Comparison of ENCODE assay signal across 8 cellular contexts in genomic region chr9:130680836-130681768, GRCh38. TPM values are rescaled to one million over a fixed set of nuclear protein-coding genes. Genes with fewer than 3 reads are reported as not detected.
DNase-seq lines count a peak whose midpoint lies in the region; ATAC-seq, FAIRE-seq and TF ChIP-seq lines count a peak whose summit lies in the region.

No MANE protein-coding gene starts in this region.

- H3K9ac ChIP-seq in K562 (ENCODE audit: insufficient read depth in 1 of 2, low read depth in 2 of 2, low read length in 2 of 2) = peak overlapping the region; percentile 78 to 95
- no peak overlapping the region for H3K9ac ChIP-seq in iPS-18a (ENCODE audit: low read length)
- H3K9ac ChIP-seq in skeletal muscle satellite cell (ENCODE audit: low read depth, low read length) = peak overlapping the region; percentile 38

- no peaks in the 10 kb centered on the region for H3K9me1 ChIP-seq in K562 (ENCODE audit: control insufficient read depth, insufficient read depth, low read length)

- peak overlapping the region; percentile 81 for H3K4me2 ChIP-seq in K562 (ENCODE audit: insufficient read depth, low read length)
- peak overlapping the region; percentile 97 for H3K4me2 ChIP-seq in skeletal muscle satellite cell (ENCODE audit: low read length)

- peaks cover 8 to 19% of the 10 kb centered on the region in 2 experiments; a peak in 4 of 5 replicates for H3K4me1 ChIP-seq in K562 (replicated peaks in 1 of 2; ENCODE audit: control insufficient read depth in 2 of 2, insufficient read depth in 2 of 2, low read length in 2 of 2)
- H3K4me1 ChIP-seq in iPS-18a (ENCODE audit: control insufficient read depth, low read depth, low read length) = peaks cover 3% of the 10 kb centered on the region
- peaks cover 13% of the 10 kb centered on the region for H3K4me1 ChIP-seq in skeletal muscle satellite cell (ENCODE audit: control insufficient read depth, insufficient read depth, low read length)

- H2AFZ ChIP-seq in K562 (ENCODE audit: low read depth, low read length) = peak overlapping the region; percentile 100

- TF ChIP-seq RAD21 in K562 (CRISPR knock-in tag; conservative IDR thresholded peaks at IDR 0.05 in 1 of 2, IDR thresholded peaks at IDR 0.05 in 1 of 2) = no peak

- H4K20me1 ChIP-seq in K562 (replicated peaks; ENCODE audit: control insufficient read depth, insufficient read depth, low read length) = no peaks in the 10 kb centered on the region

- BruUV-seq in K562 (replicated peaks; lab: Mats Ljungman, UMichigan) = no TSS peak

- H3K27ac ChIP-seq in K562 (ENCODE audit: extremely low read depth, low read depth, low read length) (peak overlapping the region; percentile 60; the same call in 2 of the 3 replicates), iPS-18a (ENCODE audit: low read length) (no peak overlapping the region)

- intact Hi-C loops in K562 (cut with micrococcal nuclease) = loop anchor here (5.0 kb wide), 2 partner anchors 39 to 199 kb away; no protein-coding TSS in a partner anchor

- POLR2A ChIA-PET in K562 (lab: Yijun Ruan, JAX) = interaction anchor here (0.7 to 2.2 kb wide), 2 partner anchors 215 to 218 kb away, joined by 4 to 11 read pairs; no protein-coding TSS in a partner anchor

- no peak; the same call in none of the 2 replicates for TF ChIP-seq POLR2A in K562 (conservative IDR thresholded peaks at IDR 0.05)

- in situ Hi-C loops in K562 (cut with MboI) = loop anchor here (25.0 kb wide), 1 partner anchor 544 kb away; no protein-coding TSS in a partner anchor

- no peaks in the 10 kb centered on the region for H3K36me3 ChIP-seq in K562 (ENCODE audit: control insufficient read depth, insufficient read depth, low read length)
- H3K36me3 ChIP-seq in iPS-18a (ENCODE audit: control insufficient read depth, low read depth, low read length) = no peaks in the 10 kb centered on the region
- H3K36me3 ChIP-seq in skeletal muscle satellite cell (ENCODE audit: insufficient read depth, low read length) = no peaks in the 10 kb centered on the region

- H3K27me3 ChIP-seq in K562 (ENCODE audit: control insufficient read depth in 2 of 2, insufficient read depth in 2 of 2, low read length in 2 of 2) (peaks cover 2 to 15% of the 10 kb centered on the region in 2 experiments; a peak in 3 of 5 replicates), iPS-18a (ENCODE audit: control insufficient read depth, insufficient read depth, low read length) (peaks cover 54% of the 10 kb centered on the region), skeletal muscle satellite cell (ENCODE audit: control insufficient read depth, insufficient read depth, low read length) (peaks cover 11% of the 10 kb centered on the region)

- no peak for TF ChIP-seq EP300 in K562 (IDR thresholded peaks at IDR 0.05; ENCODE audit: low read length)

- FAIRE-seq in K562 (lab: Jason Lieb, UNC) = peak; percentile 44

- DNase-seq in NCI-H2029 (lab: John Stamatoyannopoulos, UW) = peak; percentile 70
- DNase-seq in NCI-H2029 treated with DMSO at 0.1 percent for 48 hours (lab: John Stamatoyannopoulos, UW) = no peak
- peak; percentile 58 for DNase-seq in NCI-H1092 (lab: John Stamatoyannopoulos, UW)
- DNase-seq in T-helper 22 cell (ENCODE audit: low read depth) = peak; percentile 30
- DNase-seq in K562 (ENCODE audit: extremely low read depth in 1 of 4, low spot score in 3 of 4) = peak; percentile 88 to 94 (median 90)

- WGBS in K562 (ENCODE audit: insufficient coverage, low coverage, missing lambda C conversion rate) = 6% methylated on average over 32 of the region's 116 CpGs

- ATAC-seq in K562 = peak; percentile 92
- no peak for ATAC-seq in GM21737 (IDR thresholded peaks at IDR 0.05; ENCODE audit: unreplicated experiment)

- no peaks in the 10 kb centered on the region for H3K79me2 ChIP-seq in K562 (ENCODE audit: control insufficient read depth, insufficient read depth, low read length)

- H3K4me3 ChIP-seq in K562 = peak overlapping the region; percentile 66
- H3K4me3 ChIP-seq in iPS-18a (ENCODE audit: low read length) = peak overlapping the region; percentile 42
- H3K4me3 ChIP-seq in skeletal muscle satellite cell (ENCODE audit: low read length) = peak overlapping the region; percentile 78

- CTCF ChIA-PET in K562 (lab: Yijun Ruan, JAX; ENCODE audit: low intra/inter-chr PET ratio) = interaction anchor here (1.9 to 4.9 kb wide), 2 partner anchors 201 to 218 kb away, joined by 6 to 105 read pairs; no protein-coding TSS in a partner anchor

- H3K9me3 ChIP-seq in K562 (replicated peaks; ENCODE audit: control insufficient read depth, insufficient read depth, low read depth, low read length) = no peaks in the 10 kb centered on the region
- H3K9me3 ChIP-seq in iPS-18a (ENCODE audit: control insufficient read depth, low read depth, low read length) = peaks cover 5% of the 10 kb centered on the region
- peaks cover 6% of the 10 kb centered on the region for H3K9me3 ChIP-seq in skeletal muscle satellite cell (replicated peaks; ENCODE audit: low read length)

- no peak for TF ChIP-seq CTCF in K562 (IDR thresholded peaks at IDR 0.05 in 2 of 3, conservative IDR thresholded peaks at IDR 0.05 in 1 of 3; ENCODE audit: insufficient read depth in 2 of 3, low read depth in 1 of 3, low read length in 3 of 3)

TF ChIP-seq in K562, 482 proteins besides CTCF, POLR2A, EP300 and RAD21 (continues in another document):
- TF ChIP-seq HSF4 (CRISPR knock-in tag; IDR thresholded peaks at IDR 0.05; ENCODE audit: borderline replicate concordance) (no peak), ZNF586 (CRISPR knock-in tag; conservative IDR thresholded peaks at IDR 0.05) (no peak), KLF6 (CRISPR knock-in tag; IDR thresholded peaks at IDR 0.05; ENCODE audit: borderline replicate concordance) (no peak), CTBP1 (IDR thresholded peaks at IDR 0.05; ENCODE audit: borderline replicate concordance) (peak; percentile 97), CEBPG (CRISPR knock-in tag; IDR thresholded peaks at IDR 0.05) (peak; percentile 61; the same call in 1 of the 2 replicates), CEBPG (tag; conservative IDR thresholded peaks at IDR 0.05 in 1 of 2, IDR thresholded peaks at IDR 0.05 in 1 of 2) (no peak), SIN3A (IDR thresholded peaks at IDR 0.05; ENCODE audit: borderline replicate concordance in 2 of 2, control insufficient read depth in 1 of 2, low read depth in 2 of 2, low read length in 2 of 2) (no peak), SRSF9 (IDR thresholded peaks at IDR 0.05; ENCODE audit: borderline replicate concordance, low read depth, low read length) (no peak), MYC (IDR thresholded peaks at IDR 0.05; ENCODE audit: low read depth, low read length) (peak; percentile 93), MYC (CRISPR knock-in tag; IDR thresholded peaks at IDR 0.05; ENCODE audit: borderline replicate concordance, low read depth) (no peak), ZNF224 (CRISPR knock-in tag; IDR thresholded peaks at IDR 0.05) (peak; percentile 94)

RNA-seq across cellular contexts. Expression of gene EXOSC2, which starts 12.5 kb away (rescaled TPM):
- total RNA-seq in K562 (2011; cell fraction: chromatin; rRNA removed; ENCODE audit: low replicate concordance) = 184 and 273 TPM in 2 replicates
- 146 and 158 TPM in 2 replicates for total RNA-seq in K562 (2011; cell fraction: nucleolus; rRNA removed)
- 163 and 165 TPM in 2 replicates for total RNA-seq in K562 (2011; cell fraction: nucleoplasm; rRNA removed)
- total RNA-seq in K562 (2014; rRNA removed) = 48.5 and 50.6 TPM in 2 replicates
- 101 and 105 TPM in 2 replicates for total RNA-seq in K562 (2014; rRNA removed; fragmentation: Illumina TruSeq; extraction: Trizol)
- 81.4 and 87.0 TPM in 2 replicates for total RNA-seq in K562 (2015; rRNA removed; fragmentation: Illumina TruSeq; extraction: Trizol)
- 67.1 and 71.8 TPM in 2 replicates for total RNA-seq in K562 (2021)
- 59.9 and 87.5 TPM in 2 replicates for polyA plus RNA-seq in K562 (2011; rRNA removed)
- 43.9 and 54.9 TPM in 2 replicates for polyA plus RNA-seq in K562 (2011; cell fraction: cytosol; rRNA removed)
- polyA plus RNA-seq in K562 (2011; cell fraction: nucleus; rRNA removed) = 73.0 and 84.7 TPM in 2 replicates
- 29.1 and 50.1 TPM in 2 replicates for polyA plus RNA-seq in K562 (2012)
- 69.1 and 77.6 TPM in 2 replicates for polyA plus RNA-seq in K562 (2014; fragmentation: Illumina TruSeq; extraction: Trizol)
- polyA plus RNA-seq in K562 (2014; fragmentation: Nextera tagmentation; extraction: Ambion mirVana) = 10 to 100 TPM; 46.0 to 89.0 TPM
- polyA plus RNA-seq in K562 (2014; rRNA removed) = 66.5 and 75.3 TPM in 2 replicates
- polyA minus RNA-seq in K562 (2011; rRNA and poly(A)+ RNA removed) = 133 and 165 TPM in 2 replicates
- 30.0 and 37.4 TPM in 2 replicates for polyA minus RNA-seq in K562 (2011; cell fraction: cytosol; rRNA and poly(A)+ RNA removed)
- 44.0 and 56.3 TPM in 2 replicates for polyA minus RNA-seq in K562 (2011; cell fraction: nucleus; rRNA and poly(A)+ RNA removed)
- total RNA-seq in skeletal muscle satellite cell (2012; rRNA removed) = 42.1 and 42.2 TPM in 2 replicates

RNA-seq across cellular contexts. Expression of gene PRDM12, which starts 16.7 kb away (rescaled TPM):
- total RNA-seq in K562 (2011; cell fraction: chromatin; rRNA removed; ENCODE audit: low replicate concordance) = 0.12 TPM in 1 of 2 replicates, not detected in the other
- 0.26 and 0.33 TPM in 2 replicates for total RNA-seq in K562 (2011; cell fraction: nucleolus; rRNA removed)
- total RNA-seq in K562 (2011; cell fraction: nucleoplasm; rRNA removed) = 0.22 and 0.31 TPM in 2 replicates
- total RNA-seq in K562 (2014; rRNA removed) (0.08 and 0.09 TPM in 2 replicates), K562 (2014; rRNA removed; fragmentation: Illumina TruSeq; extraction: Trizol) (0.10 TPM in 1 of 2 replicates, not detected in the other), K562 (2015; rRNA removed; fragmentation: Illumina TruSeq; extraction: Trizol) (0.08 TPM in 1 of 2 replicates, not detected in the other), K562 (2021) (0.22 and 0.25 TPM in 2 replicates)
- polyA plus RNA-seq in K562 (2011; rRNA removed) (0.04 and 0.07 TPM in 2 replicates), K562 (2014; fragmentation: Illumina TruSeq; extraction: Trizol) (0.11 and 0.18 TPM in 2 replicates), K562 (2014; fragmentation: Nextera tagmentation; extraction: Ambion mirVana) (under 1 TPM; 0.04 to 0.06 TPM), K562 (2014; rRNA removed) (0.05 TPM in 1 of 2 replicates, not detected in the other)
- polyA plus RNA-seq in K562 (2011; cell fraction: cytosol; rRNA removed) = 0.03 and 0.16 TPM in 2 replicates
- 0.17 and 0.28 TPM in 2 replicates for polyA plus RNA-seq in K562 (2011; cell fraction: nucleus; rRNA removed)
- 0.13 and 0.21 TPM in 2 replicates for polyA plus RNA-seq in K562 (2012)
- 0.06 TPM in 1 of 2 replicates, not detected in the other for polyA minus RNA-seq in K562 (2011; rRNA and poly(A)+ RNA removed)
- polyA minus RNA-seq in K562 (2011; cell fraction: cytosol; rRNA and poly(A)+ RNA removed) = not detected in 2 replicates
- 0.22 and 0.27 TPM in 2 replicates for polyA minus RNA-seq in K562 (2011; cell fraction: nucleus; rRNA and poly(A)+ RNA removed)
- total RNA-seq in skeletal muscle satellite cell (2012; rRNA removed) = not detected in 2 replicates
